In genomic region chr3:197144188-197144587, GRCh38 we compare ENCODE assay signal across 24 cellular contexts.
"Had no signal": no experiment of that assay in that cellular context is flagged by ENCODE, and none has a peak within 500 bp of the region (broad histone marks: within the 10 kb centered on the region; RNA-seq: fewer than 3 reads in every experiment).

No MANE protein-coding gene starts in this region.

- H3K27me3 ChIP-seq: colonic mucosa, hepatocyte, neural progenitor cell, pancreas, right lobe of liver, tibial nerve had no signal

- H3K9ac ChIP-seq: neural progenitor cell had no signal

- H3K36me3 ChIP-seq: colonic mucosa had no signal

- H3K36me3 Mint-ChIP-seq: natural killer cell had no signal

- H3K4me3 ChIP-seq: colonic mucosa, hepatocyte, left ventricle myocardium inferior, lower lobe of right lung, neural progenitor cell, pancreas, psoas muscle, right lobe of liver, tibial nerve had no signal

- H3K27ac ChIP-seq: colonic mucosa, hepatocyte, left ventricle myocardium inferior, lower lobe of right lung, neural progenitor cell, pancreas, psoas muscle, right lobe of liver, tibial nerve had no signal

- H2AFZ ChIP-seq: hepatocyte, neural progenitor cell had no signal

- H3K4me3 Mint-ChIP-seq: memory B cell; mesothelial cell of epicardium; natural killer cell; neural progenitor cell; stimulated activated memory B cell treated with anti-CD40 and anti-IgM and Interleukin-4, amounts not matched to agents 10 μg/mL and 1 μg/mL and 100 μg/mL, for 72 hours; stimulated activated naive CD8-positive, alpha-beta T cell treated with anti-CD3 and anti-CD28 coated beads, Interleukin-15, Interleukin-2, amounts not matched to agents 100 ng/mL and 50 ng/mL, for 24 hours had no signal

- H3K27ac Mint-ChIP-seq: memory B cell; mesothelial cell of epicardium; natural killer cell; neural progenitor cell; stimulated activated memory B cell treated with anti-CD40 and anti-IgM and Interleukin-4, amounts not matched to agents 10 μg/mL and 1 μg/mL and 100 μg/mL, for 72 hours; stimulated activated naive CD8-positive, alpha-beta T cell treated with anti-CD3 and anti-CD28 coated beads, Interleukin-15, Interleukin-2, amounts not matched to agents 100 ng/mL and 50 ng/mL, for 24 hours had no signal

- H3K27me3 Mint-ChIP-seq: memory B cell; stimulated activated memory B cell treated with anti-CD40 and anti-IgM and Interleukin-4, amounts not matched to agents 10 μg/mL and 1 μg/mL and 100 μg/mL, for 72 hours; stimulated activated naive CD8-positive, alpha-beta T cell treated with anti-CD3 and anti-CD28 coated beads, Interleukin-15, Interleukin-2, amounts not matched to agents 100 ng/mL and 50 ng/mL, for 24 hours had no signal

- H3K9me3 Mint-ChIP-seq: natural killer cell; stimulated activated memory B cell treated with anti-CD40 and anti-IgM and Interleukin-4, amounts not matched to agents 10 μg/mL and 1 μg/mL and 100 μg/mL, for 72 hours; stimulated activated naive CD8-positive, alpha-beta T cell treated with anti-CD3 and anti-CD28 coated beads, Interleukin-15, Interleukin-2, amounts not matched to agents 100 ng/mL and 50 ng/mL, for 24 hours had no signal

- FAIRE-seq: endothelial cell of umbilical vein, kidney, pancreas had no signal

- H3K4me1 Mint-ChIP-seq: neural progenitor cell had no signal

- H3K4me1 ChIP-seq: colonic mucosa, lower lobe of right lung, neural progenitor cell, pancreas, psoas muscle, right lobe of liver, tibial nerve had no signal

- DNase-seq: colonic mucosa; dermis blood vessel endothelial cell; foreskin melanocyte; head of caudate nucleus; kidney; left cardiac atrium; left ventricle myocardium inferior; lower lobe of right lung; natural killer cell; occipital lobe; pancreas; psoas muscle; retina; right lobe of liver; stimulated activated CD4-positive, alpha-beta T cell treated with anti-CD3 and anti-CD28 coated beads, Interleukin-1b, Interleukin-23, amount 100 ng/mL, for 48 hours; stimulated activated CD4-positive, alpha-beta T cell treated with anti-CD3 and anti-CD28 coated beads, Interleukin-4, amount 100 ng/mL, for 24 hours had no signal

- H3K4me2 ChIP-seq: hepatocyte, neural progenitor cell had no signal

- ATAC-seq: left cardiac atrium; lower lobe of right lung; natural killer cell; pancreas; psoas muscle; right lobe of liver; stimulated activated memory B cell treated with anti-CD40 and anti-IgM and Interleukin-4, amounts not matched to agents 10 μg/mL and 1 μg/mL and 100 μg/mL, for 72 hours had no signal

- H3K9me3 ChIP-seq: colonic mucosa, left ventricle myocardium inferior, lower lobe of right lung, pancreas, psoas muscle, right lobe of liver, tibial nerve had no signal
